In the genomic region with DNA sequence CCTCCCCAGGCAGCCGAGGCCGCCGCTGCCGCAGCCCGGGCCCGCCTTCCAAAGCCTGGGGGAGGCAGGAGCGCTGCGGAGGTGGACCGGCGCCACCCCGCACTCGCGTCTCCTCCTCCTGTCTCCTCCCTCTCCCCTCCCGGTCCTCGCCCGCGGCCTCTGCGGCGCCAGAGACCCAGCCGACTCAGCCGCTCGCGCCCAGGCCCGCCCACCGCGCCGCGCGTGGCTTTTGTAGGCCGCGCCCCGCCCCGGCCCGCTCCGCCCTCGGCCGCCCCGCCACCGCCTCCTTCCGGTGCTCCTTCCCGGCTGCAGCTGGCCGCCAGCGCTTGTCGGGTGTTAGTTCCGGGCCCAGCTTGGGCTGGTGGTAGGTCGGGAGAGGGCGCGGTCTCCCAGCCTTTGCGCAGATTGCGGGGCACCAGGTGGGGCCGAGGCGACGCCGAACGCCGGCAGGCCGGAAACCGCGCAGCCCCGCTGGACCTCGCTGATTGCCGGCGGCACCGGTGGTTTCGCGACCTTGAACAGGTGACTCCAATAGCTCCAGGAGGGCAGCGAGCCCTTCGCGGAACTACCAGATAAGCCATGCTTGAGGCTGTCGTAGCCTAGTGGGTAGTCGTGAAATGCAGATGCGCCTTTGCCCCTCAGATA, we compare ENCODE assay signal across 8 cellular contexts. TPM values are rescaled to one million over a fixed set of nuclear protein-coding genes. Genes with fewer than 3 reads are reported as not detected.
A peak's percentile ranks its signal among the peaks of the same experiment; 100 is the strongest.
DNase-seq lines count a peak whose midpoint lies in the region; ATAC-seq and TF ChIP-seq lines count a peak whose summit lies in the region.

A gene with protein sequence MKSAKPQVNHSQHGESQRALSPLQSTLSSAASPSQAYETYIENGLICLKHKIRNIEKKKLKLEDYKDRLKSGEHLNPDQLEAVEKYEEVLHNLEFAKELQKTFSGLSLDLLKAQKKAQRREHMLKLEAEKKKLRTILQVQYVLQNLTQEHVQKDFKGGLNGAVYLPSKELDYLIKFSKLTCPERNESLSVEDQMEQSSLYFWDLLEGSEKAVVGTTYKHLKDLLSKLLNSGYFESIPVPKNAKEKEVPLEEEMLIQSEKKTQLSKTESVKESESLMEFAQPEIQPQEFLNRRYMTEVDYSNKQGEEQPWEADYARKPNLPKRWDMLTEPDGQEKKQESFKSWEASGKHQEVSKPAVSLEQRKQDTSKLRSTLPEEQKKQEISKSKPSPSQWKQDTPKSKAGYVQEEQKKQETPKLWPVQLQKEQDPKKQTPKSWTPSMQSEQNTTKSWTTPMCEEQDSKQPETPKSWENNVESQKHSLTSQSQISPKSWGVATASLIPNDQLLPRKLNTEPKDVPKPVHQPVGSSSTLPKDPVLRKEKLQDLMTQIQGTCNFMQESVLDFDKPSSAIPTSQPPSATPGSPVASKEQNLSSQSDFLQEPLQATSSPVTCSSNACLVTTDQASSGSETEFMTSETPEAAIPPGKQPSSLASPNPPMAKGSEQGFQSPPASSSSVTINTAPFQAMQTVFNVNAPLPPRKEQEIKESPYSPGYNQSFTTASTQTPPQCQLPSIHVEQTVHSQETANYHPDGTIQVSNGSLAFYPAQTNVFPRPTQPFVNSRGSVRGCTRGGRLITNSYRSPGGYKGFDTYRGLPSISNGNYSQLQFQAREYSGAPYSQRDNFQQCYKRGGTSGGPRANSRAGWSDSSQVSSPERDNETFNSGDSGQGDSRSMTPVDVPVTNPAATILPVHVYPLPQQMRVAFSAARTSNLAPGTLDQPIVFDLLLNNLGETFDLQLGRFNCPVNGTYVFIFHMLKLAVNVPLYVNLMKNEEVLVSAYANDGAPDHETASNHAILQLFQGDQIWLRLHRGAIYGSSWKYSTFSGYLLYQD (minus strand): TSS at position 202 of the 645 bp plus-strand sequence. CDS start 1,431 bp downstream, outside the sequence.

- TF ChIP-seq POLR2A in gastroesophageal sphincter (IDR thresholded peaks at IDR 0.05) = peak; percentile 62 to 83

- H3K9me3 Mint-ChIP-seq in activated naive CD4-positive, alpha-beta T cell treated with anti-CD3 and anti-CD28 coated beads, Interleukin-2, amount 10 ng/mL, durations not matched to agents 7 days and 5 days = no peaks in the 10 kb centered on the region

- H3K27me3 Mint-ChIP-seq in activated naive CD4-positive, alpha-beta T cell treated with anti-CD3 and anti-CD28 coated beads, Interleukin-2, amount 10 ng/mL, durations not matched to agents 7 days and 5 days = no peaks in the 10 kb centered on the region

- CTCF ChIA-PET in activated naive CD4-positive, alpha-beta T cell treated with anti-CD3 and anti-CD28 coated beads, Interleukin-2, amount 10 ng/mL, durations not matched to agents 7 days and 5 days (lab: Charles Lee) = interaction anchor here (1.0 kb wide), 1 partner anchor 36 kb away, joined by 3 read pairs; no protein-coding TSS in a partner anchor

- H3K36me3 ChIP-seq in gastroesophageal sphincter (no peaks in the 10 kb centered on the region), neutrophil (no peaks in the 10 kb centered on the region)

- peak within 1 kb of the TSS; percentile 83 for H3K27ac Mint-ChIP-seq in activated naive CD4-positive, alpha-beta T cell treated with anti-CD3 and anti-CD28 coated beads, Interleukin-2, amount 10 ng/mL, durations not matched to agents 7 days and 5 days

- peak within 1 kb of the TSS; percentile 91 for H3K4me3 Mint-ChIP-seq in activated naive CD4-positive, alpha-beta T cell treated with anti-CD3 and anti-CD28 coated beads, Interleukin-2, amount 10 ng/mL, durations not matched to agents 7 days and 5 days

- H3K4me1 Mint-ChIP-seq in activated naive CD4-positive, alpha-beta T cell treated with anti-CD3 and anti-CD28 coated beads, Interleukin-2, amount 10 ng/mL, durations not matched to agents 7 days and 5 days = peaks cover 23% of the 10 kb centered on the region

- H3K4me1 ChIP-seq in gastroesophageal sphincter = peaks cover 0 to 34% (median 6%) of the 10 kb centered on the region in 3 donors
- peaks cover 12 to 13% of the 10 kb centered on the region in 2 experiments for H3K4me1 ChIP-seq in neutrophil (ENCODE audit: control insufficient read depth in 1 of 2, insufficient read depth in 1 of 2, low read depth in 1 of 2, low read length in 1 of 2)

- peak; percentile 94 for DNase-seq in NAMALWA (ENCODE audit: low spot score)
- DNase-seq in SK-N-DZ (ENCODE audit: low spot score) = peak; percentile 95
- peak; percentile 95 for DNase-seq in activated naive CD4-positive, alpha-beta T cell treated with anti-CD3 and anti-CD28 coated beads, Interleukin-2, amount 10 ng/mL, durations not matched to agents 7 days and 5 days

- no peak for TF ChIP-seq EP300 in gastroesophageal sphincter (IDR thresholded peaks at IDR 0.05)

- no peaks in the 10 kb centered on the region for H3K27me3 ChIP-seq in gastroesophageal sphincter
- H3K27me3 ChIP-seq in neutrophil = peaks cover 25% of the 10 kb centered on the region

- peak within 1 kb of the TSS; percentile 74 for H3K4me3 ChIP-seq in GM08714 (ENCODE audit: low read length)
- H3K4me3 ChIP-seq in gastroesophageal sphincter = peak within 1 kb of the TSS; percentile 67 to 93
- peak within 1 kb of the TSS; percentile 61 to 87 for H3K4me3 ChIP-seq in neutrophil (ENCODE audit: low read depth in 1 of 2, low read length in 1 of 2)

- WGBS in gastroesophageal sphincter (ENCODE audit: low coverage in 1 of 2), 2 donors = 0% methylated on average over 19 to 35 of the region's 72 CpGs

- TF ChIP-seq CTCF in gastroesophageal sphincter (IDR thresholded peaks at IDR 0.05) (peak in 3 of 4 experiments; percentile 39 to 56 (median 40)), neutrophil (IDR thresholded peaks at IDR 0.05) (peak; percentile 63), subcutaneous adipose tissue (IDR thresholded peaks at IDR 0.05; ENCODE audit: low read depth) (no peak)

- H3K27ac ChIP-seq in gastroesophageal sphincter = peak within 1 kb of the TSS; percentile 85 to 94 (median 93)
- peak within 1 kb of the TSS; percentile 76 for H3K27ac ChIP-seq in neutrophil

- ATAC-seq in HG02571 (IDR thresholded peaks at IDR 0.05; ENCODE audit: unreplicated experiment) = peak; percentile 96
- peak; percentile 99 for ATAC-seq in gastroesophageal sphincter

- peaks cover 3% of the 10 kb centered on the region for H3K36me3 Mint-ChIP-seq in activated naive CD4-positive, alpha-beta T cell treated with anti-CD3 and anti-CD28 coated beads, Interleukin-2, amount 10 ng/mL, durations not matched to agents 7 days and 5 days

- H3K9me3 ChIP-seq in gastroesophageal sphincter = no peaks in the 10 kb centered on the region
- H3K9me3 ChIP-seq in neutrophil = no peaks in the 10 kb centered on the region

RNA-seq across cellular contexts. Expression of the gene that starts here (rescaled TPM):
- polyA plus RNA-seq in SK-N-DZ (2014; cell fraction: cytosol; rRNA removed) = 31.6 and 36.4 TPM in 2 replicates
- polyA plus RNA-seq in SK-N-DZ (2014; cell fraction: nucleus; rRNA removed) = 224 and 309 TPM in 2 replicates
- total RNA-seq in gastroesophageal sphincter (10 to 100 TPM; 20.5 to 38.3 (median 27.8) TPM), subcutaneous adipose tissue (10 to 100 TPM; 22.5 to 40.3 (median 31.7) TPM)

Comparison
In these comparisons a context has a peak if more than half of its experiments do, and no peak if none do; other contexts are left out.
1. Peak in every context shown above with its lines: DNase-seq, ATAC-seq, H3K4me3 ChIP-seq and H3K27ac ChIP-seq.